ENCODE assay signal across 1 cellular context in the genomic region with DNA sequence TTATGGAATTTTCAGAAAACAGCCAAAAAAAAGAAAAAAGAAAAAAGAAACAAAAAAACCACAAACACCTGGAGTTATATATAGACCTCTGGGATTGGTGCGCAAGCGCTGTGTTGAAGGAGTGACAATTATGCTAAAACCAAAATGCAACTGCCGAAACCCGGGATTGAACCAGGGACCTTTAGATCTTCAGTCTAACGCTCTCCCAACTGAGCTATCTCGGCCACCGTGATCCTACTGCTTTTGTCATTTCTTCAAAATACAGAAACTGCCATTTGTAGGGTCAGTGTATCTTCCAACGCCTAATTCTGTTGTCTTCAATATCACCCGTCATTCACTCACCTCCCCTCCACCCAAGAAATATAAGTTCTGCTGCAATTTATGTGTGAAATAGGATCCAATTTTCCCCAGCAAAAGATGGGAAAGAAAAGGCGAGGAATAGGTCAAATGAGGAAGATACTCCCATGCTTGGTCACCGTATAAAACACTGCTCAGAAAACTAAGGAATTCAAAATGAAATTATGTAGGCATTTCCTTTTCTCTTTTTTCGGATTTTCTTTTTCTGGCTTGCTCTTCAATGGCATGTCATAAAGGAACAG.
TF ChIP-seq lines count a peak whose summit lies in the region.

No MANE protein-coding gene starts in this region.

TF ChIP-seq in H1, 55 proteins besides CTCF, POLR2A, EP300 and RAD21:
- TF ChIP-seq EGR1 (IDR thresholded peaks at IDR 0.05; ENCODE audit: borderline replicate concordance, low read depth, low read length) = 0 out of 2 replicates have a peak, but pooled peaks have one; percentile 9
- TF ChIP-seq YY1 (IDR thresholded peaks at IDR 0.05; ENCODE audit: low read depth, low read length) = 0 out of 2 replicates have a peak, but pooled peaks have one; percentile 37
- peak; percentile 50 for TF ChIP-seq NRF1 (IDR thresholded peaks at IDR 0.05; ENCODE audit: low read depth, low read length)
- peak; percentile 47; the same call in 1 of the 2 replicates for TF ChIP-seq CREB1 (IDR thresholded peaks at IDR 0.05)
- TF ChIP-seq CEBPB (IDR thresholded peaks at IDR 0.05; ENCODE audit: low read depth, low read length) = peak; percentile 47
- TF ChIP-seq TBP (IDR thresholded peaks at IDR 0.05; ENCODE audit: low read depth, low read length) = peak; percentile 100
- peak; percentile 25 for TF ChIP-seq ASH2L (IDR thresholded peaks at IDR 0.05; ENCODE audit: low read length)
- peak; percentile 56; the same call in 1 of the 2 replicates for TF ChIP-seq POU5F1 (IDR thresholded peaks at IDR 0.05; ENCODE audit: low read depth, low read length)
- TF ChIP-seq JUN (IDR thresholded peaks at IDR 0.05; ENCODE audit: low read depth, low read length) = no peak
- TF ChIP-seq HDAC2 (IDR thresholded peaks at IDR 0.05; ENCODE audit: borderline replicate concordance in 1 of 2, low read depth in 2 of 2, low read length in 2 of 2) = no peak
- TF ChIP-seq SIN3A (conservative IDR thresholded peaks at IDR 0.05 in 1 of 2, IDR thresholded peaks at IDR 0.05 in 1 of 2; ENCODE audit: low read depth in 1 of 2, low read length in 2 of 2) = 0 out of 4 replicates have a peak, but pooled peaks have one; percentile 34 to 37
- TF ChIP-seq TAF7 (optimal IDR thresholded peaks at IDR 0.05; ENCODE audit: borderline replicate concordance, low read depth, low read length) = no peak
- peak; percentile 61; the same call in 1 of the 2 replicates for TF ChIP-seq MAFK (IDR thresholded peaks at IDR 0.05; ENCODE audit: low read depth, low read length)
- TF ChIP-seq TEAD4 (IDR thresholded peaks at IDR 0.05; ENCODE audit: low read depth, low read length) = peak; percentile 58; the same call in 1 of the 2 replicates
